In the genomic region with DNA sequence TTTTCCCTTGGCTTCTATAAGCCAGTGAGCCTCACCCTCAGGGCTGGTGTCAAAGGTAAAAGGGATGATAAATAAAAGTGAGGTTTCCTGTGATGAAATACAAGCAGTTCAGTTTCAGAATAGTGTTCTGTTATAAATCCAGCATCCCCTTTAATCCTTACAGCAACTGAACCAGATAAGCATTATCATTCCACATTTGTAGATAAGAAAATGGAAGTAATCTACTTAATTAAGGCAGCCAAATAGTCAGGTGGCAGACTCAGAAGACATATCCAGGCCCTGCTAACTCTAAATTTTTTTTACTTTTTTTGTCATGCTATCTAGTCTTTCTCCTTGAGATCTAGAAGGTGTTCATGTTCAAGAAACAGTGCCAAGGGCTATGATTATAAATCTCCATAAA, we compare ENCODE assay signal across 24 cellular contexts.
A peak's percentile ranks its signal among the peaks of the same experiment; 100 is the strongest.
DNase-seq lines count a peak whose midpoint lies in the region; ATAC-seq, FAIRE-seq and TF ChIP-seq lines count a peak whose summit lies in the region.
"Had no signal": no experiment of that assay in that cellular context is flagged by ENCODE, and none has a peak within 500 bp of the region (broad histone marks: within the 10 kb centered on the region; RNA-seq: fewer than 3 reads in every experiment).

No MANE protein-coding gene starts in this region.

- no peak overlapping the region for H3K23ac ChIP-seq in mesendoderm (ENCODE audit: low read length)

- H3K9me3 ChIP-seq in GM12878 (replicated peaks; ENCODE audit: control insufficient read depth, insufficient read depth, low read length) = no peaks in the 10 kb centered on the region
- H3K9me3 ChIP-seq: BE2C, BLaER1 had no signal

- H3K4me1 ChIP-seq in GM12878 (ENCODE audit: control insufficient read depth, insufficient read depth, low read length) (no peaks in the 10 kb centered on the region; the same call in 1 of the 2 replicates), mesendoderm (ENCODE audit: control insufficient read depth, low read depth, low read length) (no peaks in the 10 kb centered on the region)
- H3K4me1 ChIP-seq: BE2C, BLaER1 had no signal

- RAD21 ChIA-PET in GM12878 (lab: Charles Lee; ENCODE audit: unreplicated experiment) = no interaction called here

- H3K27me3 ChIP-seq in GM12878 (replicated peaks in 1 of 2; ENCODE audit: control insufficient read depth in 2 of 2, insufficient read depth in 2 of 2, low read length in 1 of 2) (no peaks in the 10 kb centered on the region; a peak in 2 of 4 replicates), mesendoderm (ENCODE audit: insufficient read depth, low read length, poor library complexity) (no peaks in the 10 kb centered on the region)
- H3K27me3 ChIP-seq: BLaER1 had no signal

- H3K27ac ChIP-seq in GM12878 (ENCODE audit: control insufficient read depth, insufficient read depth) (no peak overlapping the region), mesendoderm (ENCODE audit: low read depth, low read length) (no peak overlapping the region)
- H3K27ac ChIP-seq: BLaER1 had no signal

- no peak overlapping the region for H3K18ac ChIP-seq in mesendoderm (ENCODE audit: low read length)

- H2AK5ac ChIP-seq in mesendoderm (ENCODE audit: low read length) = no peak overlapping the region

- intact Hi-C loops in GM12878 (cut with micrococcal nuclease; ENCODE audit: unreplicated experiment) = no loop called here

- H2BK5ac ChIP-seq in mesendoderm (ENCODE audit: low read length) = no peak overlapping the region

- H3K56ac ChIP-seq in mesendoderm (ENCODE audit: low read length) = no peak overlapping the region

- FAIRE-seq in GM12878 (lab: Jason Lieb, UNC) = peak; percentile 27
- FAIRE-seq: A204.1, GM12891, GM19239 had no signal

- no TSS peak for BruUV-seq in GM12878 (replicated peaks; lab: Mats Ljungman, UMichigan)

- in situ Hi-C loops in GM12878 (cut with MboI) = no loop called here

- SMC1A ChIA-PET in GM12878 (lab: Charles Lee; ENCODE audit: uncharacterized antibody, unreplicated experiment) = no interaction called here

- H3K36me3 ChIP-seq in GM12878 (ENCODE audit: control insufficient read depth in 2 of 2, insufficient read depth in 2 of 2, low read length in 1 of 2) (no peaks in the 10 kb centered on the region), mesendoderm (ENCODE audit: control insufficient read depth, insufficient read depth, low read length) (no peaks in the 10 kb centered on the region)
- H3K36me3 ChIP-seq: BE2C, BLaER1 had no signal

- no peaks in the 10 kb centered on the region for H4K20me1 ChIP-seq in GM12878 (ENCODE audit: control insufficient read depth, insufficient read depth)
- H4K20me1 ChIP-seq: BLaER1 had no signal

- H3K4me3 ChIP-seq in GM12878 (no peak overlapping the region), mesendoderm (ENCODE audit: low read length) (no peak overlapping the region)
- H3K4me3 ChIP-seq: BLaER1 had no signal

- no peak overlapping the region for H2AFZ ChIP-seq in GM12878 (ENCODE audit: control insufficient read depth, low read depth, low read length)

- H4K8ac ChIP-seq in mesendoderm (ENCODE audit: low read depth, low read length) = no peak overlapping the region

- no peak overlapping the region for H2BK120ac ChIP-seq in mesendoderm (ENCODE audit: low read depth, low read length)

- no peak overlapping the region for H4K5ac ChIP-seq in mesendoderm (ENCODE audit: low read length)

- POLR2A ChIA-PET in GM12878 (lab: Charles Lee) = no interaction called here

- no peak for TF ChIP-seq EP300 in GM12878 (IDR thresholded peaks at IDR 0.05; ENCODE audit: borderline replicate concordance in 1 of 2, control insufficient read depth in 1 of 2, low read depth in 2 of 2, low read length in 2 of 2)

- TF ChIP-seq POLR2A in GM12878 (IDR thresholded peaks at IDR 0.05; ENCODE audit: low read depth, low read length) = no peak

- DNase-seq in amniotic epithelial cell (ENCODE audit: low read depth) (peak; percentile 4), GM12878 (ENCODE audit: low read depth, low spot score) (no peak), mesendoderm (peak; percentile 30)
- no peak for DNase-seq in activated naive CD4-positive, alpha-beta T cell (lab: John Stamatoyannopoulos, UW)
- DNase-seq: 8988T; ACHN; BE2C; C1 segment of cervical spinal cord; CD4-positive, alpha-beta memory T cell; CD4-positive, CD25-positive, alpha-beta regulatory T cell; CD8-positive, alpha-beta memory T cell; COR-L47; DMS 273 treated with DMSO at 0.1 percent for 48 hours; DMS153; DMS53; DMS79; DND-41; EL; GDM1 had no signal

- H3K9ac ChIP-seq in GM12878 (ENCODE audit: control insufficient read depth, insufficient read depth, low read length) (no peak overlapping the region), mesendoderm (ENCODE audit: low read length) (no peak overlapping the region)
- H3K9ac ChIP-seq: BLaER1 had no signal

- CTCF ChIA-PET in GM12878 (lab: Yijun Ruan, JAX) = interaction anchor here (0.6 kb wide), 1 partner anchor 359 kb away, joined by 4 read pairs; no protein-coding TSS in a partner anchor

- no peak overlapping the region for H3K4ac ChIP-seq in mesendoderm (ENCODE audit: low read depth, low read length)

- ATAC-seq in GM12878 (no peak), HG03571 (IDR thresholded peaks at IDR 0.05; ENCODE audit: unreplicated experiment) (no peak)

- no peaks in the 10 kb centered on the region for H3K79me1 ChIP-seq in mesendoderm (ENCODE audit: low read length)

- H3K79me2 ChIP-seq in GM12878 (ENCODE audit: control insufficient read depth, insufficient read depth, low read length) (no peaks in the 10 kb centered on the region), mesendoderm (ENCODE audit: control insufficient read depth, insufficient read depth, low read length) (no peaks in the 10 kb centered on the region)

- no peak for TF ChIP-seq RAD21 in GM12878 (IDR thresholded peaks at IDR 0.05; ENCODE audit: insufficient read depth, low read depth, low read length)

- no peak overlapping the region for H2BK15ac ChIP-seq in mesendoderm (replicated peaks; ENCODE audit: low read depth)

- TF ChIP-seq CTCF in GM12878 (IDR thresholded peaks at IDR 0.05 in 2 of 3, conservative IDR thresholded peaks at IDR 0.05 in 1 of 3; ENCODE audit: control insufficient read depth in 2 of 3, extremely low read depth in 1 of 3, insufficient read depth in 1 of 3, low read depth in 3 of 3, low read length in 3 of 3) = no peak

- H3K4me2 ChIP-seq in GM12878 (ENCODE audit: control insufficient read depth, insufficient read depth) (no peak overlapping the region), mesendoderm (ENCODE audit: low read length) (no peak overlapping the region)
- H3K4me2 ChIP-seq: BLaER1 had no signal

TF ChIP-seq in GM12878, 131 proteins besides CTCF, POLR2A, EP300 and RAD21:
- TF ChIP-seq CEBPB (IDR thresholded peaks at IDR 0.05; ENCODE audit: borderline replicate concordance in 1 of 2, low read depth in 2 of 2, low read length in 2 of 2) (no peak), BMI1 (IDR thresholded peaks at IDR 0.05; ENCODE audit: borderline replicate concordance) (no peak), GABPA (IDR thresholded peaks at IDR 0.05; ENCODE audit: low read depth) (no peak), PAX5 (IDR thresholded peaks at IDR 0.05; ENCODE audit: borderline replicate concordance, low read depth, low read length) (no peak), TARDBP (IDR thresholded peaks at IDR 0.05; ENCODE audit: borderline replicate concordance) (no peak), LARP7 (IDR thresholded peaks at IDR 0.05) (no peak), ZZZ3 (IDR thresholded peaks at IDR 0.05; ENCODE audit: control insufficient read depth, insufficient read length, low read depth) (no peak), RCOR1 (conservative IDR thresholded peaks at IDR 0.05; ENCODE audit: low read depth, low read length) (no peak), SMAD5 (IDR thresholded peaks at IDR 0.05; ENCODE audit: low read depth) (no peak), STAT1 (conservative IDR thresholded peaks at IDR 0.05) (no peak), RUNX3 (IDR thresholded peaks at IDR 0.05; ENCODE audit: low read length) (no peak), ATF7 (IDR thresholded peaks at IDR 0.05; ENCODE audit: low read depth) (no peak), RBBP5 (conservative IDR thresholded peaks at IDR 0.05) (no peak), CREB1 (IDR thresholded peaks at IDR 0.05; ENCODE audit: low read depth) (no peak), BACH1 (IDR thresholded peaks at IDR 0.05; ENCODE audit: borderline replicate concordance) (no peak), CHD2 (IDR thresholded peaks at IDR 0.05; ENCODE audit: borderline replicate concordance, low read depth, low read length) (no peak)
- TF ChIP-seq, protein P1, sequence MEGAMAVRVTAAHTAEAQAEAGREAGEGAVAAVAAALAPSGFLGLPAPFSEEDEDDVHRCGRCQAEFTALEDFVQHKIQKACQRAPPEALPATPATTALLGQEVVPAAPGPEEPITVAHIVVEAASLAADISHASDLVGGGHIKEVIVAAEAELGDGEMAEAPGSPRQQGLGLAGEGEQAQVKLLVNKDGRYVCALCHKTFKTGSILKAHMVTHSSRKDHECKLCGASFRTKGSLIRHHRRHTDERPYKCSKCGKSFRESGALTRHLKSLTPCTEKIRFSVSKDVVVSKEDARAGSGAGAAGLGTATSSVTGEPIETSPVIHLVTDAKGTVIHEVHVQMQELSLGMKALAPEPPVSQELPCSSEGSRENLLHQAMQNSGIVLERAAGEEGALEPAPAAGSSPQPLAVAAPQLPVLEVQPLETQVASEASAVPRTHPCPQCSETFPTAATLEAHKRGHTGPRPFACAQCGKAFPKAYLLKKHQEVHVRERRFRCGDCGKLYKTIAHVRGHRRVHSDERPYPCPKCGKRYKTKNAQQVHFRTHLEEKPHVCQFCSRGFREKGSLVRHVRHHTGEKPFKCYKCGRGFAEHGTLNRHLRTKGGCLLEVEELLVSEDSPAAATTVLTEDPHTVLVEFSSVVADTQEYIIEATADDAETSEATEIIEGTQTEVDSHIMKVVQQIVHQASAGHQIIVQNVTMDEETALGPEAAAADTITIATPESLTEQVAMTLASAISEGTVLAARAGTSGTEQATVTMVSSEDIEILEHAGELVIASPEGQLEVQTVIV (IDR thresholded peaks at IDR 0.05; ENCODE audit: borderline replicate concordance, partially characterized antibody) = no peak
- TF ChIP-seq, protein P2, sequence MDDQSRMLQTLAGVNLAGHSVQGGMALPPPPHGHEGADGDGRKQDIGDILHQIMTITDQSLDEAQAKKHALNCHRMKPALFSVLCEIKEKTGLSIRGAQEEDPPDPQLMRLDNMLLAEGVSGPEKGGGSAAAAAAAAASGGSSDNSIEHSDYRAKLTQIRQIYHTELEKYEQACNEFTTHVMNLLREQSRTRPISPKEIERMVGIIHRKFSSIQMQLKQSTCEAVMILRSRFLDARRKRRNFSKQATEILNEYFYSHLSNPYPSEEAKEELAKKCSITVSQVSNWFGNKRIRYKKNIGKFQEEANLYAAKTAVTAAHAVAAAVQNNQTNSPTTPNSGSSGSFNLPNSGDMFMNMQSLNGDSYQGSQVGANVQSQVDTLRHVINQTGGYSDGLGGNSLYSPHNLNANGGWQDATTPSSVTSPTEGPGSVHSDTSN (IDR thresholded peaks at IDR 0.05; ENCODE audit: insufficient replicate concordance, low read depth, low read length) = no peak

Comparison
In these comparisons a context has a peak if more than half of its experiments do, and no peak if none do; other contexts are left out.
1. DNase-seq: peak in amniotic epithelial cell (single experiment) and mesendoderm (single experiment); none in GM12878 (single experiment) and activated naive CD4-positive, alpha-beta T cell (0 of 4).